In the genomic region with DNA sequence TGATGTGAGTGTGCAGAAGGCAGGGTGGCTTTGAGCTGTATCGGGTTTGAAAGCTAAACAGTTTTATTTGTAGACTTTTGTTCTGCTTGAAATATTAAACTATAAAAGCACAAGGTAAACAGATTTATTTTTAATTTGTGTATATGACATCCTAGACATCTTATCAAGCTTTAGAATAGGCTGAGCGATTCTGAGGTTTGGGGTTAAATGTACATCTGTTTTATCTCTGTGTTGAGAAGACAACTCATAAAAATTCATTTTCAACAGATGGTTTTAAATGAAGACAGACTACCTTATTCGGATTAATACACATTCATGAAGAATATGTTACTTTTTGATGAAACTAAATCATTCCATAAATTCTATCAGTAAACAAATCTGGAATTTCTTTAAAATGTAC, we compare ENCODE assay signal across 5 cellular contexts.
"Had no signal": no experiment of that assay in that cellular context is flagged by ENCODE, and none has a peak within 500 bp of the region (broad histone marks: within the 10 kb centered on the region; RNA-seq: fewer than 3 reads in every experiment).

No MANE protein-coding gene starts in this region.

- FAIRE-seq: HepG2, HTR-8/SVneo, K562 had no signal

- ATAC-seq: HepG2, K562 had no signal

- DNase-seq: IMR-90 had no signal

- H3K4me3 ChIP-seq: K562 had no signal

- H3K27ac ChIP-seq: HL-60 had no signal
